ENCODE assay signal across 19 cellular contexts in genomic region chr5:81450940-81451339, GRCh38. TPM values are rescaled to one million over a fixed set of nuclear protein-coding genes. Genes with fewer than 3 reads are reported as not detected.
DNase-seq lines count a peak whose midpoint lies in the region; ATAC-seq and TF ChIP-seq lines count a peak whose summit lies in the region.
"Had no signal": no experiment of that assay in that cellular context is flagged by ENCODE, and none has a peak within 500 bp of the region (broad histone marks: within the 10 kb centered on the region; RNA-seq: fewer than 3 reads in every experiment).

No MANE protein-coding gene starts in this region.

- TF ChIP-seq CTCF in AG10803 (conservative IDR thresholded peaks at IDR 0.05; ENCODE audit: low read length): no peak
- TF ChIP-seq CTCF in smooth muscle cell (IDR thresholded peaks at IDR 0.05; ENCODE audit: borderline replicate concordance, insufficient read depth, poor library complexity, severe bottlenecking): no peak

- no peak overlapping the region for H3K4me3 Mint-ChIP-seq in effector memory CD8-positive, alpha-beta T cell
- H3K4me3 Mint-ChIP-seq: activated CD4-positive, alpha-beta T cell treated with anti-CD3 and anti-CD28 coated beads for 36 hours; naive B cell had no signal

- no peaks in the 10 kb centered on the region for H4K20me1 ChIP-seq in smooth muscle cell (ENCODE audit: low read depth)

- DNase-seq in AG10803 (ENCODE audit: low read depth): peak; percentile 52
- peak; percentile 16 for DNase-seq in SK-N-MC (ENCODE audit: low read depth, low spot score)
- peak; percentile 40 for DNase-seq in foreskin melanocyte
- no peak for DNase-seq in smooth muscle cell (lab: John Stamatoyannopoulos, UW; ENCODE audit: unreplicated experiment)
- no peak for DNase-seq in effector memory CD8-positive, alpha-beta T cell
- DNase-seq in CD1c-positive myeloid dendritic cell (ENCODE audit: extremely low spot score): no peak
- DNase-seq: activated CD4-positive, alpha-beta T cell treated with anti-CD3 and anti-CD28 coated beads for 36 hours; activated T-cell treated with anti-CD3 and anti-CD28 coated beads, Interleukin-2, amount 50 U/mL, for 1 hour; DND-41; left cardiac atrium; naive B cell; NCI-H2171; T-helper 2 cell; upper lobe of left lung had no signal

- H3K36me3 Mint-ChIP-seq in effector memory CD8-positive, alpha-beta T cell (ENCODE audit: insufficient read depth): peaks cover 7% of the 10 kb centered on the region

- WGBS in smooth muscle cell (ENCODE audit: low lambda C conversion rate): 68% methylated on average over 2 of the region's 2 CpGs

- no peaks in the 10 kb centered on the region for H3K27me3 ChIP-seq in HUES48 (ENCODE audit: control insufficient read depth, insufficient read depth, low read length)
- H3K27me3 ChIP-seq in smooth muscle cell (ENCODE audit: low read depth): no peaks in the 10 kb centered on the region
- H3K27me3 ChIP-seq: upper lobe of left lung had no signal

- no peak overlapping the region for H2AFZ ChIP-seq in smooth muscle cell (ENCODE audit: low read depth)

- ATAC-seq in effector memory CD8-positive, alpha-beta T cell (replicated peaks): no peak
- ATAC-seq in GM21515 (IDR thresholded peaks at IDR 0.05; ENCODE audit: unreplicated experiment): no peak
- ATAC-seq: activated CD4-positive, alpha-beta T cell treated with anti-CD3 and anti-CD28 coated beads for 36 hours; left cardiac atrium had no signal

- H3K4me3 ChIP-seq in AG10803 (ENCODE audit: low read length): no peak overlapping the region
- H3K4me3 ChIP-seq in HUES48 (ENCODE audit: low read depth, low read length): no peak overlapping the region
- H3K4me3 ChIP-seq in SK-N-MC: no peak overlapping the region
- H3K4me3 ChIP-seq in smooth muscle cell: no peak overlapping the region
- H3K4me3 ChIP-seq: upper lobe of left lung had no signal

- H3K9me3 ChIP-seq in HUES48 (ENCODE audit: control insufficient read depth, insufficient read depth, low read length): no peaks in the 10 kb centered on the region
- H3K9me3 ChIP-seq in SK-N-MC (ENCODE audit: low read depth, low read length): no peaks in the 10 kb centered on the region
- H3K9me3 ChIP-seq in smooth muscle cell (replicated peaks; ENCODE audit: low read depth): no peaks in the 10 kb centered on the region
- H3K9me3 ChIP-seq: upper lobe of left lung had no signal

- H3K27me3 Mint-ChIP-seq in effector memory CD8-positive, alpha-beta T cell: no peaks in the 10 kb centered on the region
- H3K27me3 Mint-ChIP-seq: activated CD4-positive, alpha-beta T cell treated with anti-CD3 and anti-CD28 coated beads for 36 hours; naive B cell had no signal

- H3K9ac ChIP-seq in HUES48 (ENCODE audit: low read depth, low read length) (no peak overlapping the region), SK-N-MC (ENCODE audit: insufficient read length) (no peak overlapping the region), smooth muscle cell (ENCODE audit: low read depth) (no peak overlapping the region)

- H3K27ac ChIP-seq in HUES48 (ENCODE audit: low read depth, low read length) (peak overlapping the region; percentile 59), SK-N-MC (0 out of 2 replicates have a peak overlapping the region, but pooled peaks have one; percentile 8), smooth muscle cell (ENCODE audit: low read depth) (no peak overlapping the region)
- H3K27ac ChIP-seq: upper lobe of left lung had no signal

- H3K4me1 ChIP-seq in HUES48 (ENCODE audit: control insufficient read depth, insufficient read depth, low read length): peaks cover 9% of the 10 kb centered on the region
- no peaks in the 10 kb centered on the region for H3K4me1 ChIP-seq in smooth muscle cell (ENCODE audit: low read depth)
- H3K4me1 ChIP-seq: upper lobe of left lung had no signal

- peaks cover 0 to 4% of the 10 kb centered on the region in 2 donors for H3K4me1 Mint-ChIP-seq in effector memory CD8-positive, alpha-beta T cell (ENCODE audit: low read depth in 2 of 2)
- H3K4me1 Mint-ChIP-seq: activated CD4-positive, alpha-beta T cell treated with anti-CD3 and anti-CD28 coated beads for 36 hours had no signal

- H3F3A ChIP-seq in smooth muscle cell (ENCODE audit: low read depth): no peaks in the 10 kb centered on the region

- H3K36me3 ChIP-seq in HUES48 (ENCODE audit: control insufficient read depth, insufficient read depth, low read length) (no peaks in the 10 kb centered on the region), SK-N-MC (ENCODE audit: insufficient read depth, low read length) (no peaks in the 10 kb centered on the region), smooth muscle cell (ENCODE audit: low read depth) (no peaks in the 10 kb centered on the region)

- H3K27ac Mint-ChIP-seq in effector memory CD8-positive, alpha-beta T cell: no peak overlapping the region
- H3K27ac Mint-ChIP-seq: activated CD4-positive, alpha-beta T cell treated with anti-CD3 and anti-CD28 coated beads for 36 hours had no signal

- no peaks in the 10 kb centered on the region for H3K9me3 Mint-ChIP-seq in effector memory CD8-positive, alpha-beta T cell
- H3K9me3 Mint-ChIP-seq: naive B cell had no signal

- no peak overlapping the region for H3K4me2 ChIP-seq in smooth muscle cell

- no peaks in the 10 kb centered on the region for H3K79me2 ChIP-seq in smooth muscle cell (ENCODE audit: low read depth)

RNA-seq across cellular contexts. Expression of gene ACOT12, which starts 57.0 kb away (rescaled TPM):
- total RNA-seq in smooth muscle cell: not detected in 2 replicates
- polyA plus RNA-seq in smooth muscle cell: not detected in 2 replicates
- total RNA-seq: activated CD4-positive, alpha-beta T cell treated with anti-CD3 and anti-CD28 coated beads for 36 hours; dermis microvascular lymphatic vessel endothelial cell; glomerular endothelial cell; left cardiac atrium; upper lobe of left lung had no signal
- polyA plus RNA-seq: adipose tissue had no signal

Comparison
In these comparisons a context has a peak if more than half of its experiments do, and no peak if none do; other contexts are left out.
1. DNase-seq: peak in AG10803 (single experiment), SK-N-MC (single experiment) and foreskin melanocyte (single experiment); none in smooth muscle cell (single experiment), effector memory CD8-positive, alpha-beta T cell (0 of 3) and CD1c-positive myeloid dendritic cell (single experiment).